In genomic region chr6:137799950-137800568, GRCh38 we compare ENCODE assay signal across 8 cellular contexts.
DNase-seq lines count a peak whose midpoint lies in the region; ATAC-seq, FAIRE-seq and TF ChIP-seq lines count a peak whose summit lies in the region.

No MANE protein-coding gene starts in this region.

- peak; percentile 69 for DNase-seq in A172 (ENCODE audit: low spot score)
- no peak for DNase-seq in GM12892 (ENCODE audit: insufficient read length)
- DNase-seq in Jurkat, Clone E6-1 (ENCODE audit: low read depth, low spot score), result peak; percentile 83
- DNase-seq in chondrocyte (ENCODE audit: low spot score), result no peak
- peak in 1 of 2 donors; percentile 59 for DNase-seq in memory B cell (ENCODE audit: low spot score in 2 of 2)
- no peak for DNase-seq in suprapubic skin (ENCODE audit: low spot score in 2 of 2)
- no peak for DNase-seq in NCI-H510A (lab: John Stamatoyannopoulos, UW)

- H3K4me1 ChIP-seq in suprapubic skin, result peaks cover 16% of the 10 kb centered on the region

- H3K4me1 Mint-ChIP-seq in chondrocyte (ENCODE audit: low read depth), result peaks cover 10% of the 10 kb centered on the region
- H3K4me1 Mint-ChIP-seq in memory B cell, result peaks cover 10% of the 10 kb centered on the region

- H3K36me3 Mint-ChIP-seq in chondrocyte (ENCODE audit: low read depth), result no peaks in the 10 kb centered on the region
- H3K36me3 Mint-ChIP-seq in memory B cell, result no peaks in the 10 kb centered on the region

- H3K9me3 ChIP-seq in suprapubic skin, result no peaks in the 10 kb centered on the region

- peak; percentile 68 for TF ChIP-seq CTCF in VCaP (conservative IDR thresholded peaks at IDR 0.05)
- peak; percentile 79 for TF ChIP-seq CTCF in chondrocyte (IDR thresholded peaks at IDR 0.05)
- TF ChIP-seq CTCF in suprapubic skin (IDR thresholded peaks at IDR 0.05), result peak; percentile 53 to 66

- H3K4me3 Mint-ChIP-seq in chondrocyte (ENCODE audit: unreplicated experiment) (no peak overlapping the region), memory B cell (no peak overlapping the region)

- no peak overlapping the region for H3K4me3 ChIP-seq in Jurkat, Clone E6-1 (ENCODE audit: low read length)
- H3K4me3 ChIP-seq in suprapubic skin, result no peak overlapping the region

- TF ChIP-seq POLR2A in GM12892 (IDR thresholded peaks at IDR 0.05; ENCODE audit: low read depth, low read length) (no peak), suprapubic skin (IDR thresholded peaks at IDR 0.05) (no peak)

- no peaks in the 10 kb centered on the region for H3K36me3 ChIP-seq in suprapubic skin

- H3K27ac ChIP-seq in VCaP, result no peak overlapping the region
- no peak overlapping the region for H3K27ac ChIP-seq in suprapubic skin

- H3K27ac Mint-ChIP-seq in chondrocyte (ENCODE audit: unreplicated experiment) (no peak overlapping the region), memory B cell (peak overlapping the region; percentile 36)

- H3K9me3 Mint-ChIP-seq in chondrocyte (ENCODE audit: low read depth), result peaks cover 2% of the 10 kb centered on the region
- H3K9me3 Mint-ChIP-seq in memory B cell, result no peaks in the 10 kb centered on the region

- H3K27me3 Mint-ChIP-seq in chondrocyte (ENCODE audit: low read depth), result no peaks in the 10 kb centered on the region
- no peaks in the 10 kb centered on the region for H3K27me3 Mint-ChIP-seq in memory B cell

- no peak for TF ChIP-seq EP300 in suprapubic skin (IDR thresholded peaks at IDR 0.05)

- peak; percentile 90 for ATAC-seq in memory B cell (ENCODE audit: low read depth)

- FAIRE-seq in GM12892 (lab: Jason Lieb, UNC), result peak; percentile 85

- no peaks in the 10 kb centered on the region for H3K27me3 ChIP-seq in suprapubic skin

- 97% methylated on average over 3 of the region's 3 CpGs for WGBS in suprapubic skin

Comparison
In these comparisons a context has a peak if more than half of its experiments do, and no peak if none do; other contexts are left out.
1. DNase-seq: peak in A172 (single experiment) and Jurkat, Clone E6-1 (single experiment); none in GM12892 (single experiment), chondrocyte (single experiment), suprapubic skin (0 of 2) and NCI-H510A (single experiment).
2. Peak in every context shown above with its lines, with median percentiles within 50 percentile points of each other: CTCF ChIP-seq.